Comparison of ENCODE assay signal across 1 cellular context in the genomic region with DNA sequence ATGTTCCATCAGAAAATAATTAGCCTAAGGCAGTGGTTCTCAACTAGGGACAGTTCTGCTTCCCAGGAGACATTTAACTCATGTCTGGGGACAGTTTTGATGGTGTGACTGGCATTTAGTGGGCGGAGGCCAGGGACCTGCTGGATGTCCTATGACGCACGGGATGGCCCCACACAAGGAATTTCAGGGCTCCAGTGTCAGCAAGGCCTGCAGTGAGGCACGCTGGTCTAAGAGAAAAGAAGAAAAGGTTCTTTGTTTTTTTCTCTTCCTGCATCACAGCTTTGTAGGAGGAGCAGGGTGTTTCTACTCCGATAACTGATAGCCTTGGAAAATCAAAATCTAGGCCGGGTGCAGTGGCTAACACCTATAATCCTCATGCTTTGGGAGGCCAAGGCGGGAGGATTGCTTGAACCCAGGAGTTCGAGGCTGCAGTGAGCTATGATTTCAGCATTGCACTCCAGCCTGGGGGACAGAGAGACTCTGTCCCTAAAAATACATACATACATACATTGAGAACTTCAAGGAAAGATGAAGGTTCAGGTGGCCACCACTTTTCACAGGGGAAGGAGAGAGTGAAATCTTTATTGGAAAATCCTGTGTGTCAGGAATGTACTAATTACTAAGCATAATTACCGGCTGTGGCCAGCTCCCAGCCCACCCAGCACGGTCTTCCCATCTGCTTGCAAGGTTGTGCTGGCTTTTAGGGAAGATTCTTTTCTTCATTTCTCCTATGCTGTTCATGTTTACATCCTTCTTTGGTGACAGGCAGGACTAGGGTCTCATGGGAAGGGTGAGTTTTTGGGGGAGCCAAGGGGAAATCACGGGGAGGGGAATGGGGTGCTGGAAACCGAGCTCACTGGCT.
A peak's percentile ranks its signal among the peaks of the same experiment; 100 is the strongest.
TF ChIP-seq lines count a peak whose summit lies in the region.

No MANE protein-coding gene starts in this region.

TF ChIP-seq in HepG2, 621 proteins besides CTCF, POLR2A, EP300 and RAD21 (continued from another document and continues in another):
- TF ChIP-seq ZSCAN20 (CRISPR knock-in tag; IDR thresholded peaks at IDR 0.05; ENCODE audit: borderline replicate concordance) (no peak), TEAD2 (CRISPR knock-in tag; IDR thresholded peaks at IDR 0.05) (no peak), EED (CRISPR knock-in tag; IDR thresholded peaks at IDR 0.05) (no peak), FOXA3 (CRISPR knock-in tag; IDR thresholded peaks at IDR 0.05) (peak; percentile 16; the same call in 1 of the 2 replicates), TMF1 (CRISPR knock-in tag; IDR thresholded peaks at IDR 0.05; ENCODE audit: low read depth) (no peak), GFI1 (CRISPR knock-in tag; IDR thresholded peaks at IDR 0.05; ENCODE audit: borderline replicate concordance) (0 out of 2 replicates have a peak, but pooled peaks have one; percentile 18), HDAC2 (CRISPR knock-in tag; IDR thresholded peaks at IDR 0.05) (0 out of 2 replicates have a peak, but pooled peaks have one; percentile 45), ZFP62 (CRISPR knock-in tag; IDR thresholded peaks at IDR 0.05) (no peak), ZNF615 (CRISPR knock-in tag; IDR thresholded peaks at IDR 0.05; ENCODE audit: borderline replicate concordance) (no peak), CHD4 (IDR thresholded peaks at IDR 0.05; ENCODE audit: borderline replicate concordance, low read length) (peak; percentile 86; the same call in 1 of the 2 replicates), ZNF260 (CRISPR knock-in tag; IDR thresholded peaks at IDR 0.05; ENCODE audit: borderline replicate concordance, low read depth) (no peak), ZNF256 (CRISPR knock-in tag; conservative IDR thresholded peaks at IDR 0.05) (no peak), ZMYM4 (CRISPR knock-in tag; IDR thresholded peaks at IDR 0.05) (0 out of 2 replicates have a peak, but pooled peaks have one; percentile 24)
- TF ChIP-seq, protein P1, sequence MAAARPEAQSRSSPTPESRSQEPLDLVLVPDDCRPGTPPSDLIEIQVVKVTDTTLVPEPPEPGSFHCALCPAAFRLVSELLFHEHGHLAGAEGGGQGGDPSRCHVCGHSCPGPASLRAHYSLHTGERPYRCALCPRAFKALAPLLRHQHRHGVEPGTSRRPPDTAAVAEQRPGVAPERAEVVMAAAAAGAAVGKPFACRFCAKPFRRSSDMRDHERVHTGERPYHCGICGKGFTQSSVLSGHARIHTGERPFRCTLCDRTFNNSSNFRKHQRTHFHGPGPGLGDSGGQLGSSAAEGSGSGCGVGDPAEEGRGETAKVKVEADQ (CRISPR knock-in tag; IDR thresholded peaks at IDR 0.05; ENCODE audit: borderline replicate concordance) = no peak
- TF ChIP-seq, protein P2, sequence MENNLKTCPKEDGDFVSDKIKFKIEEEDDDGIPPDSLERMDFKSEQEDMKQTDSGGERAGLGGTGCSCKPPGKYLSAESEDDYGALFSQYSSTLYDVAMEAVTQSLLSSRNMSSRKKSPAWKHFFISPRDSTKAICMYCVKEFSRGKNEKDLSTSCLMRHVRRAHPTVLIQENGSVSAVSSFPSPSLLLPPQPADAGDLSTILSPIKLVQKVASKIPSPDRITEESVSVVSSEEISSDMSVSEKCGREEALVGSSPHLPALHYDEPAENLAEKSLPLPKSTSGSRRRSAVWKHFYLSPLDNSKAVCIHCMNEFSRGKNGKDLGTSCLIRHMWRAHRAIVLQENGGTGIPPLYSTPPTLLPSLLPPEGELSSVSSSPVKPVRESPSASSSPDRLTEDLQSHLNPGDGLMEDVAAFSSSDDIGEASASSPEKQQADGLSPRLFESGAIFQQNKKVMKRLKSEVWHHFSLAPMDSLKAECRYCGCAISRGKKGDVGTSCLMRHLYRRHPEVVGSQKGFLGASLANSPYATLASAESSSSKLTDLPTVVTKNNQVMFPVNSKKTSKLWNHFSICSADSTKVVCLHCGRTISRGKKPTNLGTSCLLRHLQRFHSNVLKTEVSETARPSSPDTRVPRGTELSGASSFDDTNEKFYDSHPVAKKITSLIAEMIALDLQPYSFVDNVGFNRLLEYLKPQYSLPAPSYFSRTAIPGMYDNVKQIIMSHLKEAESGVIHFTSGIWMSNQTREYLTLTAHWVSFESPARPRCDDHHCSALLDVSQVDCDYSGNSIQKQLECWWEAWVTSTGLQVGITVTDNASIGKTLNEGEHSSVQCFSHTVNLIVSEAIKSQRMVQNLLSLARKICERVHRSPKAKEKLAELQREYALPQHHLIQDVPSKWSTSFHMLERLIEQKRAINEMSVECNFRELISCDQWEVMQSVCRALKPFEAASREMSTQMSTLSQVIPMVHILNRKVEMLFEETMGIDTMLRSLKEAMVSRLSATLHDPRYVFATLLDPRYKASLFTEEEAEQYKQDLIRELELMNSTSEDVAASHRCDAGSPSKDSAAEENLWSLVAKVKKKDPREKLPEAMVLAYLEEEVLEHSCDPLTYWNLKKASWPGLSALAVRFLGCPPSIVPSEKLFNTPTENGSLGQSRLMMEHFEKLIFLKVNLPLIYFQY (CRISPR knock-in tag; IDR thresholded peaks at IDR 0.05; ENCODE audit: borderline replicate concordance) = no peak
- TF ChIP-seq, protein P3, sequence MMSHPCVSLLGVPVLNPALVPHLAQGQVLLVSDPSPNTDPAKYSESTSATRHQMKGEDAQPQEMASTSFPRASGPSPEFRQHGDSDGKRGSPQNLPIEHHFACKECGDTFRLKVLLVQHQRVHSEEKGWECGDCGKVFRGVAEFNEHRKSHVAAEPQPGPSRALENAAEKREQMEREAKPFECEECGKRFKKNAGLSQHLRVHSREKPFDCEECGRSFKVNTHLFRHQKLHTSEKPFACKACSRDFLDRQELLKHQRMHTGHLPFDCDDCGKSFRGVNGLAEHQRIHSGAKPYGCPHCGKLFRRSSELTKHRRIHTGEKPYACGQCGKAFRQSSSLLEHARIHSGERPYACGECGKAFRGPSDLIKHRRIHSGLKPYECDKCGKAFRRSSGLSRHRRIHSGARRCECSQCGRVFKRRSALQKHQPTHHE (CRISPR knock-in tag; IDR thresholded peaks at IDR 0.05; ENCODE audit: borderline replicate concordance) = no peak
- TF ChIP-seq, protein P4, sequence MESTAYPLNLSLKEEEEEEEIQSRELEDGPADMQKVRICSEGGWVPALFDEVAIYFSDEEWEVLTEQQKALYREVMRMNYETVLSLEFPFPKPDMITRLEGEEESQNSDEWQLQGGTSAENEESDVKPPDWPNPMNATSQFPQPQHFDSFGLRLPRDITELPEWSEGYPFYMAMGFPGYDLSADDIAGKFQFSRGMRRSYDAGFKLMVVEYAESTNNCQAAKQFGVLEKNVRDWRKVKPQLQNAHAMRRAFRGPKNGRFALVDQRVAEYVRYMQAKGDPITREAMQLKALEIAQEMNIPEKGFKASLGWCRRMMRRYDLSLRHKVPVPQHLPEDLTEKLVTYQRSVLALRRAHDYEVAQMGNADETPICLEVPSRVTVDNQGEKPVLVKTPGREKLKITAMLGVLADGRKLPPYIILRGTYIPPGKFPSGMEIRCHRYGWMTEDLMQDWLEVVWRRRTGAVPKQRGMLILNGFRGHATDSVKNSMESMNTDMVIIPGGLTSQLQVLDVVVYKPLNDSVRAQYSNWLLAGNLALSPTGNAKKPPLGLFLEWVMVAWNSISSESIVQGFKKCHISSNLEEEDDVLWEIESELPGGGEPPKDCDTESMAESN (CRISPR knock-in tag; conservative IDR thresholded peaks at IDR 0.05) = no peak
- TF ChIP-seq, protein P5, sequence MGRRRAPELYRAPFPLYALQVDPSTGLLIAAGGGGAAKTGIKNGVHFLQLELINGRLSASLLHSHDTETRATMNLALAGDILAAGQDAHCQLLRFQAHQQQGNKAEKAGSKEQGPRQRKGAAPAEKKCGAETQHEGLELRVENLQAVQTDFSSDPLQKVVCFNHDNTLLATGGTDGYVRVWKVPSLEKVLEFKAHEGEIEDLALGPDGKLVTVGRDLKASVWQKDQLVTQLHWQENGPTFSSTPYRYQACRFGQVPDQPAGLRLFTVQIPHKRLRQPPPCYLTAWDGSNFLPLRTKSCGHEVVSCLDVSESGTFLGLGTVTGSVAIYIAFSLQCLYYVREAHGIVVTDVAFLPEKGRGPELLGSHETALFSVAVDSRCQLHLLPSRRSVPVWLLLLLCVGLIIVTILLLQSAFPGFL (CRISPR knock-in tag; IDR thresholded peaks at IDR 0.05) = no peak
- TF ChIP-seq, protein P6, sequence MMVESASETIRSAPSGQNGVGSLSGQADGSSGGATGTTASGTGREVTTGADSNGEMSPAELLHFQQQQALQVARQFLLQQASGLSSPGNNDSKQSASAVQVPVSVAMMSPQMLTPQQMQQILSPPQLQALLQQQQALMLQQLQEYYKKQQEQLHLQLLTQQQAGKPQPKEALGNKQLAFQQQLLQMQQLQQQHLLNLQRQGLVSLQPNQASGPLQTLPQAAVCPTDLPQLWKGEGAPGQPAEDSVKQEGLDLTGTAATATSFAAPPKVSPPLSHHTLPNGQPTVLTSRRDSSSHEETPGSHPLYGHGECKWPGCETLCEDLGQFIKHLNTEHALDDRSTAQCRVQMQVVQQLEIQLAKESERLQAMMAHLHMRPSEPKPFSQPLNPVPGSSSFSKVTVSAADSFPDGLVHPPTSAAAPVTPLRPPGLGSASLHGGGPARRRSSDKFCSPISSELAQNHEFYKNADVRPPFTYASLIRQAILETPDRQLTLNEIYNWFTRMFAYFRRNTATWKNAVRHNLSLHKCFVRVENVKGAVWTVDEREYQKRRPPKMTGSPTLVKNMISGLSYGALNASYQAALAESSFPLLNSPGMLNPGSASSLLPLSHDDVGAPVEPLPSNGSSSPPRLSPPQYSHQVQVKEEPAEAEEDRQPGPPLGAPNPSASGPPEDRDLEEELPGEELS (CRISPR knock-in tag; IDR thresholded peaks at IDR 0.05) = peak; percentile 39; the same call in 1 of the 2 replicates
- TF ChIP-seq, protein P7, sequence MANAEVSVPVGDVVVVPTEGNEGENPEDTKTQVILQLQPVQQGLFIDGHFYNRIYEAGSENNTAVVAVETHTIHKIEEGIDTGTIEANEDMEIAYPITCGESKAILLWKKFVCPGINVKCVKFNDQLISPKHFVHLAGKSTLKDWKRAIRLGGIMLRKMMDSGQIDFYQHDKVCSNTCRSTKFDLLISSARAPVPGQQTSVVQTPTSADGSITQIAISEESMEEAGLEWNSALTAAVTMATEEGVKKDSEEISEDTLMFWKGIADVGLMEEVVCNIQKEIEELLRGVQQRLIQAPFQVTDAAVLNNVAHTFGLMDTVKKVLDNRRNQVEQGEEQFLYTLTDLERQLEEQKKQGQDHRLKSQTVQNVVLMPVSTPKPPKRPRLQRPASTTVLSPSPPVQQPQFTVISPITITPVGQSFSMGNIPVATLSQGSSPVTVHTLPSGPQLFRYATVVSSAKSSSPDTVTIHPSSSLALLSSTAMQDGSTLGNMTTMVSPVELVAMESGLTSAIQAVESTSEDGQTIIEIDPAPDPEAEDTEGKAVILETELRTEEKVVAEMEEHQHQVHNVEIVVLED (CRISPR knock-in tag; IDR thresholded peaks at IDR 0.05; ENCODE audit: borderline replicate concordance) = no peak
- TF ChIP-seq, protein P8, sequence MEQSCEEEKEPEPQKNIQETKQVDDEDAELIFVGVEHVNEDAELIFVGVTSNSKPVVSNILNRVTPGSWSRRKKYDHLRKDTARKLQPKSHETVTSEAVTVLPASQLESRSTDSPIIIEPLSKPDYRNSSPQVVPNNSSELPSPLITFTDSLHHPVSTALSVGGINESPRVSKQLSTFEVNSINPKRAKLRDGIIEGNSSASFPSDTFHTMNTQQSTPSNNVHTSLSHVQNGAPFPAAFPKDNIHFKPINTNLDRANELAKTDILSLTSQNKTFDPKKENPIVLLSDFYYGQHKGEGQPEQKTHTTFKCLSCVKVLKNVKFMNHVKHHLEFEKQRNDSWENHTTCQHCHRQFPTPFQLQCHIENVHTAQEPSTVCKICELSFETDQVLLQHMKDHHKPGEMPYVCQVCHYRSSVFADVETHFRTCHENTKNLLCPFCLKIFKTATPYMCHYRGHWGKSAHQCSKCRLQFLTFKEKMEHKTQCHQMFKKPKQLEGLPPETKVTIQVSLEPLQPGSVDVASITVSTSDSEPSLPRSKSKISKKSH (CRISPR knock-in tag; IDR thresholded peaks at IDR 0.05; ENCODE audit: borderline replicate concordance) = no peak
- TF ChIP-seq, protein P9, sequence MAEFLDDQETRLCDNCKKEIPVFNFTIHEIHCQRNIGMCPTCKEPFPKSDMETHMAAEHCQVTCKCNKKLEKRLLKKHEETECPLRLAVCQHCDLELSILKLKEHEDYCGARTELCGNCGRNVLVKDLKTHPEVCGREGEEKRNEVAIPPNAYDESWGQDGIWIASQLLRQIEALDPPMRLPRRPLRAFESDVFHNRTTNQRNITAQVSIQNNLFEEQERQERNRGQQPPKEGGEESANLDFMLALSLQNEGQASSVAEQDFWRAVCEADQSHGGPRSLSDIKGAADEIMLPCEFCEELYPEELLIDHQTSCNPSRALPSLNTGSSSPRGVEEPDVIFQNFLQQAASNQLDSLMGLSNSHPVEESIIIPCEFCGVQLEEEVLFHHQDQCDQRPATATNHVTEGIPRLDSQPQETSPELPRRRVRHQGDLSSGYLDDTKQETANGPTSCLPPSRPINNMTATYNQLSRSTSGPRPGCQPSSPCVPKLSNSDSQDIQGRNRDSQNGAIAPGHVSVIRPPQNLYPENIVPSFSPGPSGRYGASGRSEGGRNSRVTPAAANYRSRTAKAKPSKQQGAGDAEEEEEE (CRISPR knock-in tag; IDR thresholded peaks at IDR 0.05; ENCODE audit: borderline replicate concordance) = no peak
- TF ChIP-seq, protein P10, sequence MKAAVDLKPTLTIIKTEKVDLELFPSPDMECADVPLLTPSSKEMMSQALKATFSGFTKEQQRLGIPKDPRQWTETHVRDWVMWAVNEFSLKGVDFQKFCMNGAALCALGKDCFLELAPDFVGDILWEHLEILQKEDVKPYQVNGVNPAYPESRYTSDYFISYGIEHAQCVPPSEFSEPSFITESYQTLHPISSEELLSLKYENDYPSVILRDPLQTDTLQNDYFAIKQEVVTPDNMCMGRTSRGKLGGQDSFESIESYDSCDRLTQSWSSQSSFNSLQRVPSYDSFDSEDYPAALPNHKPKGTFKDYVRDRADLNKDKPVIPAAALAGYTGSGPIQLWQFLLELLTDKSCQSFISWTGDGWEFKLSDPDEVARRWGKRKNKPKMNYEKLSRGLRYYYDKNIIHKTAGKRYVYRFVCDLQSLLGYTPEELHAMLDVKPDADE (CRISPR knock-in tag; IDR thresholded peaks at IDR 0.05) = no peak
